15 cellular contexts compared by ENCODE assay signal in the genomic region with DNA sequence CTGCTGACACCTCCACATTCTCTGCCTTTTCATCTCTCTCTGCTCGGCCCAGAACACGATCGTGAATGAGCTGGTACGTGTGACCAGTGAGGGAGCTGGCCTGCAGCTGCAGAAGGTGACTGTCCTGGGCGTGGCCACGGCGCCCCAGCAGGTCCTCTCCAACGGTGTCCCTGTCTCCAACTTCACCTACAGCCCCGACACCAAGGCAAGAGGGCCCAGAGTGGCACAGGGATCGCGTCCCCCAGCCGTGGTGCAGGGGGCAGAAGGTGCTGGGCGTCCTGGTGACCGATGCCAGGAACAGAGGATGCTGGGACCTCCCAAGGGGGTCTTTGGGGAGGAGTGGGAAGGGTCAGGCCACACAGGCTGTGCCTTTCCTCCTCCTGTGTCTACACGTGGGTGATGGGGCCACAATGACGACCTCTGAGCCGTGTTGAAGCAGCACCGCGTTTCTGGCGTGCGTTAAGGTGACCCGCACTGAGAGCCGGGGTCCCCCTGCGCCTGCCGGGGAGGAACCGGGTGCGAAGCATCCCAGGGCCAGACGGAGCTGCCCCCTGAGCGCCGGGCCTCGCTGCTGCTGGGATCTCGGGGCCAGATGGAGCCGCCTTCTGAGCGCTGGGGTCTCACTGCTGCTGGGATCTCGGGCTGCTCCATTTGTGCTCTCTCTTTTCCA. TPM values are rescaled to one million over a fixed set of nuclear protein-coding genes. Genes with fewer than 3 reads are reported as not detected.
DNase-seq lines count a peak whose midpoint lies in the region; ATAC-seq and TF ChIP-seq lines count a peak whose summit lies in the region.
"Had no signal": no experiment of that assay in that cellular context is flagged by ENCODE, and none has a peak within 500 bp of the region (broad histone marks: within the 10 kb centered on the region; RNA-seq: fewer than 3 reads in every experiment).

No MANE protein-coding gene starts in this region.

- H3K4me1 Mint-ChIP-seq in glutamatergic neuron (ENCODE audit: low read depth, unreplicated experiment) = peaks cover 19% of the 10 kb centered on the region
- H3K4me1 Mint-ChIP-seq: CD4-positive, CD25-positive, alpha-beta regulatory T cell had no signal

- no peak for TF ChIP-seq CTCF in glutamatergic neuron (IDR thresholded peaks at IDR 0.05; ENCODE audit: partially characterized antibody, unreplicated experiment)

- peak overlapping the region; percentile 98 for H3K27ac Mint-ChIP-seq in glutamatergic neuron (ENCODE audit: unreplicated experiment)
- H3K27ac Mint-ChIP-seq: CD4-positive, CD25-positive, alpha-beta regulatory T cell had no signal

- ATAC-seq in sciatic nerve (no peak), GM19351 (IDR thresholded peaks at IDR 0.05; ENCODE audit: unreplicated experiment) (no peak)

- peaks cover 38% of the 10 kb centered on the region for H3K9me3 Mint-ChIP-seq in glutamatergic neuron (ENCODE audit: unreplicated experiment)

- peak overlapping the region; percentile 76 for H3K4me3 Mint-ChIP-seq in glutamatergic neuron (ENCODE audit: unreplicated experiment)
- H3K4me3 Mint-ChIP-seq: CD4-positive, CD25-positive, alpha-beta regulatory T cell had no signal

- peaks cover 27% of the 10 kb centered on the region for H3K36me3 Mint-ChIP-seq in glutamatergic neuron (ENCODE audit: unreplicated experiment)

- H3K27me3 Mint-ChIP-seq in glutamatergic neuron (ENCODE audit: unreplicated experiment) = peaks cover 12% of the 10 kb centered on the region
- H3K27me3 Mint-ChIP-seq: CD4-positive, CD25-positive, alpha-beta regulatory T cell had no signal

- intact Hi-C loops in sciatic nerve (cut with DNase I) = no loop called here

- DNase-seq in activated effector memory CD4-positive, alpha-beta T cell treated with anti-CD3 and anti-CD28 coated beads, Interleukin-2, amount 50 U/mL, for 16 hours = peak; percentile 57
- DNase-seq in activated effector memory CD4-positive, alpha-beta T cell treated with Interleukin-2 at 50 U/mL for 16 hours = no peak
- peak; percentile 4 for DNase-seq in HuH-7 (ENCODE audit: low spot score)
- no peak for DNase-seq in glutamatergic neuron
- peak; percentile 53 for DNase-seq in sciatic nerve (ENCODE audit: low spot score)
- no peak for DNase-seq in AG08395 (ENCODE audit: low spot score)
- DNase-seq in activated naive CD4-positive, alpha-beta T cell (lab: John Stamatoyannopoulos, UW) = no peak
- DNase-seq: CD4-positive, CD25-positive, alpha-beta regulatory T cell; NCI-H1092; NCI-H187; NCI-H446 treated with DMSO at 0.1 percent for 48 hours; NCI-H774; SIG-M5 had no signal

RNA-seq across cellular contexts. Expression of a gene that starts 17.4 kb away (rescaled TPM):
- 384 TPM for total RNA-seq in glutamatergic neuron (ENCODE audit: unreplicated experiment)
- total RNA-seq in sciatic nerve = 60.7 TPM

RNA-seq across cellular contexts. Expression of a gene that starts 28.2 kb away (rescaled TPM):
- total RNA-seq in glutamatergic neuron (ENCODE audit: unreplicated experiment) = 110 TPM
- total RNA-seq in sciatic nerve = 66.0 TPM

RNA-seq across cellular contexts. Expression of a gene that starts 51.1 kb away (rescaled TPM):
- total RNA-seq in glutamatergic neuron (ENCODE audit: unreplicated experiment) (1.1 TPM), sciatic nerve (0.49 TPM)
- total RNA-seq: CD4-positive, CD25-positive, alpha-beta regulatory T cell; MCF 10A had no signal

Comparison
In these comparisons a context has a peak if more than half of its experiments do, and no peak if none do; other contexts are left out.
1. DNase-seq: peak in activated effector memory CD4-positive, alpha-beta T cell treated with anti-CD3 and anti-CD28 coated beads, Interleukin-2, amount 50 U/mL, for 16 hours (single experiment), HuH-7 (single experiment) and sciatic nerve (single experiment); none in activated effector memory CD4-positive, alpha-beta T cell treated with Interleukin-2 at 50 U/mL for 16 hours (single experiment), glutamatergic neuron (single experiment), AG08395 (single experiment) and activated naive CD4-positive, alpha-beta T cell (0 of 4).